Comparison of ENCODE assay signal across 17 cellular contexts in the genomic region with DNA sequence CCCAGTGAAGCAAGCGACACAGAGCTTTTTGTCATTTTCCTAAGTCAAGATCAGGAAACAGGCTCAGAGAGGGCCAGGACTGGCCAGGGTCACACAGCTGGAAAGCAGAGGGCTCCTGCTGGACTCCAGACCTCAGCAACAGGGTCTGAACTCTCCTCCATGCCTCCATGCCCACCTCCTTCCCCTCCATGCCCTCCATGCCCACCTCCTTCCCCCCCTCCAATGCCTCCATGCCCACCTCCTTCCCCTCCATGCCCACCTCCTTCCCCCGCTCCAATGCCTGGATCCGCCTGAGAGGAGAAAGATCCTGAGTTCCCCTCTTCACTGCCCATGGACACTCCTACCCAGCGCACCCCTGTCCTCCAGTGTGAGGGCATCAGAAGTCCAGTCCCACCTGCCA. TPM values are rescaled to one million over a fixed set of nuclear protein-coding genes. Genes with fewer than 3 reads are reported as not detected.
DNase-seq lines count a peak whose midpoint lies in the region; ATAC-seq and TF ChIP-seq lines count a peak whose summit lies in the region.
"Had no signal": no experiment of that assay in that cellular context is flagged by ENCODE, and none has a peak within 500 bp of the region (broad histone marks: within the 10 kb centered on the region; RNA-seq: fewer than 3 reads in every experiment).

No MANE protein-coding gene starts in this region.

- H3K27ac ChIP-seq in KOPT-K1 (ENCODE audit: low read depth, low read length, poor library complexity, severe bottlenecking), result peak overlapping the region; percentile 56
- no peak overlapping the region for H3K27ac ChIP-seq in lower lobe of right lung
- no peak overlapping the region for H3K27ac ChIP-seq in aorta (ENCODE audit: low read depth in 1 of 2, low read length in 2 of 2)
- no peak overlapping the region for H3K27ac ChIP-seq in naive thymus-derived CD4-positive, alpha-beta T cell (ENCODE audit: low read depth, low read length)
- H3K27ac ChIP-seq in ovary, result no peak overlapping the region
- H3K27ac ChIP-seq: HL-60 had no signal

- H3K9me3 Mint-ChIP-seq in stimulated activated naive CD8-positive, alpha-beta T cell treated with anti-CD3 and anti-CD28 coated beads, Interleukin-15, amount 100 ng/mL, for 72 hours, result no peaks in the 10 kb centered on the region
- peaks cover 0 to 4% (median 0%) of the 10 kb centered on the region in 11 donors for H3K9me3 Mint-ChIP-seq in naive thymus-derived CD4-positive, alpha-beta T cell
- H3K9me3 Mint-ChIP-seq: CD8-positive, alpha-beta T cell; H9 had no signal

- no peak overlapping the region for H3K27ac Mint-ChIP-seq in stimulated activated naive CD8-positive, alpha-beta T cell treated with anti-CD3 and anti-CD28 coated beads, Interleukin-15, amount 100 ng/mL, for 72 hours
- no peak overlapping the region for H3K27ac Mint-ChIP-seq in naive thymus-derived CD4-positive, alpha-beta T cell
- H3K27ac Mint-ChIP-seq: CD8-positive, alpha-beta T cell had no signal

- TF ChIP-seq CTCF in lower lobe of right lung (IDR thresholded peaks at IDR 0.05) (no peak), ovary (IDR thresholded peaks at IDR 0.05) (no peak)

- no peaks in the 10 kb centered on the region for H3K27me3 ChIP-seq in lower lobe of right lung (ENCODE audit: low read depth)
- no peaks in the 10 kb centered on the region for H3K27me3 ChIP-seq in aorta (ENCODE audit: control insufficient read depth in 1 of 2, insufficient read depth in 2 of 2, low read length in 1 of 2)
- H3K27me3 ChIP-seq in naive thymus-derived CD4-positive, alpha-beta T cell (ENCODE audit: control insufficient read depth in 2 of 2, insufficient read depth in 2 of 2, low read length in 2 of 2), result no peaks in the 10 kb centered on the region
- H3K27me3 ChIP-seq in ovary, result no peaks in the 10 kb centered on the region
- H3K27me3 ChIP-seq: BE2C had no signal

- H3K9me3 ChIP-seq in KOPT-K1 (ENCODE audit: insufficient read depth, low read length, poor library complexity, severe bottlenecking) (no peaks in the 10 kb centered on the region), lower lobe of right lung (no peaks in the 10 kb centered on the region), aorta (ENCODE audit: control insufficient read depth, low read length) (no peaks in the 10 kb centered on the region), ovary (no peaks in the 10 kb centered on the region)
- no peaks in the 10 kb centered on the region for H3K9me3 ChIP-seq in naive thymus-derived CD4-positive, alpha-beta T cell (ENCODE audit: control insufficient read depth in 2 of 3, low read length in 3 of 3)
- H3K9me3 ChIP-seq: BE2C had no signal

- no peaks in the 10 kb centered on the region for H3K4me1 ChIP-seq in lower lobe of right lung
- no peaks in the 10 kb centered on the region for H3K4me1 ChIP-seq in aorta (ENCODE audit: control insufficient read depth in 1 of 2, insufficient read depth in 2 of 2, low read length in 2 of 2)
- H3K4me1 ChIP-seq in naive thymus-derived CD4-positive, alpha-beta T cell (ENCODE audit: control insufficient read depth in 2 of 2, insufficient read depth in 2 of 2, low read length in 2 of 2), result no peaks in the 10 kb centered on the region
- no peaks in the 10 kb centered on the region for H3K4me1 ChIP-seq in ovary (ENCODE audit: insufficient read depth)
- H3K4me1 ChIP-seq: BE2C had no signal

- intact Hi-C loops in lower lobe of right lung (cut with DNase I), result no loop called here
- intact Hi-C loops in aorta (cut with DNase I), result no loop called here
- intact Hi-C loops in naive thymus-derived CD4-positive, alpha-beta T cell (cut with micrococcal nuclease), result no loop called here
- intact Hi-C loops in ovary (cut with DNase I), result loop anchor here in 1 of 4 donors (5.0 kb wide), 1 partner anchor 80 kb away; no protein-coding TSS in a partner anchor

- no peak for TF ChIP-seq EP300 in ovary (IDR thresholded peaks at IDR 0.05)

- H3K4me1 Mint-ChIP-seq in stimulated activated naive CD8-positive, alpha-beta T cell treated with anti-CD3 and anti-CD28 coated beads, Interleukin-15, amount 100 ng/mL, for 72 hours, result no peaks in the 10 kb centered on the region
- H3K4me1 Mint-ChIP-seq in naive thymus-derived CD4-positive, alpha-beta T cell, result peaks cover 0 to 7% (median 0%) of the 10 kb centered on the region in 7 donors

- peak; percentile 48 for ATAC-seq in stimulated activated naive CD8-positive, alpha-beta T cell treated with anti-CD3 and anti-CD28 coated beads, Interleukin-15, amount 100 ng/mL, for 72 hours
- ATAC-seq in stimulated activated naive CD8-positive, alpha-beta T cell treated with anti-CD3 and anti-CD28 coated beads, Interleukin-15, Interleukin-2, amounts not matched to agents 100 U/mL and 50 U/mL, for 24 hours, result no peak
- ATAC-seq in lower lobe of right lung (no peak), aorta (ENCODE audit: low FRiP score) (peak; percentile 85)
- no peak for ATAC-seq in naive thymus-derived CD4-positive, alpha-beta T cell
- ATAC-seq: CD8-positive, alpha-beta T cell; K562 had no signal

- TF ChIP-seq POLR2A in ovary (IDR thresholded peaks at IDR 0.05), result no peak

- no peaks in the 10 kb centered on the region for H3K36me3 Mint-ChIP-seq in naive thymus-derived CD4-positive, alpha-beta T cell
- H3K36me3 Mint-ChIP-seq: CD8-positive, alpha-beta T cell had no signal

- in situ Hi-C loops in G401 (cut with HindIII; ENCODE audit: low sequenced_read_pairs), result no loop called here

- CTCF ChIA-PET in naive thymus-derived CD4-positive, alpha-beta T cell (lab: Charles Lee), result interaction anchor here (0.6 kb wide), 1 partner anchor 1521 kb away, joined by 3 read pairs; no protein-coding TSS in a partner anchor

- DNase-seq in stimulated activated naive CD8-positive, alpha-beta T cell treated with anti-CD3 and anti-CD28 coated beads, Interleukin-15, amount 100 ng/mL, for 72 hours, result no peak
- no peak for DNase-seq in stimulated activated naive CD8-positive, alpha-beta T cell treated with anti-CD3 and anti-CD28 coated beads, Interleukin-15, Interleukin-2, amounts not matched to agents 100 U/mL and 50 U/mL, for 24 hours
- DNase-seq in lower lobe of right lung (peak; percentile 18), aorta (no peak), ovary (no peak), G401 (ENCODE audit: low spot score) (no peak)
- no peak for DNase-seq in naive thymus-derived CD4-positive, alpha-beta T cell
- DNase-seq: BE2C; Calu3; CD8-positive, alpha-beta T cell; DMS79 treated with DMSO at 0.1 percent for 48 hours; EL; H9; IMR-90 had no signal

- POLR2A ChIA-PET in naive thymus-derived CD4-positive, alpha-beta T cell (lab: Charles Lee), result no interaction called here

- H3K27me3 Mint-ChIP-seq in stimulated activated naive CD8-positive, alpha-beta T cell treated with anti-CD3 and anti-CD28 coated beads, Interleukin-15, amount 100 ng/mL, for 72 hours, result peaks cover 10% of the 10 kb centered on the region
- peaks cover 3 to 22% (median 16%) of the 10 kb centered on the region in 5 donors for H3K27me3 Mint-ChIP-seq in naive thymus-derived CD4-positive, alpha-beta T cell

- no peak overlapping the region for H3K4me3 Mint-ChIP-seq in stimulated activated naive CD8-positive, alpha-beta T cell treated with anti-CD3 and anti-CD28 coated beads, Interleukin-15, amount 100 ng/mL, for 72 hours
- no peak overlapping the region for H3K4me3 Mint-ChIP-seq in naive thymus-derived CD4-positive, alpha-beta T cell
- H3K4me3 Mint-ChIP-seq: CD8-positive, alpha-beta T cell; H9 had no signal

- no peaks in the 10 kb centered on the region for H3K36me3 ChIP-seq in KOPT-K1 (ENCODE audit: insufficient read depth, low read length)
- no peaks in the 10 kb centered on the region for H3K36me3 ChIP-seq in lower lobe of right lung
- no peaks in the 10 kb centered on the region for H3K36me3 ChIP-seq in aorta (ENCODE audit: control insufficient read depth in 1 of 2, insufficient read depth in 2 of 2, low read length in 1 of 2)
- no peaks in the 10 kb centered on the region for H3K36me3 ChIP-seq in naive thymus-derived CD4-positive, alpha-beta T cell (ENCODE audit: control insufficient read depth in 2 of 3, insufficient read depth in 3 of 3, low read length in 3 of 3)
- no peaks in the 10 kb centered on the region for H3K36me3 ChIP-seq in ovary
- H3K36me3 ChIP-seq: BE2C had no signal

- H3K4me3 ChIP-seq in lower lobe of right lung, result no peak overlapping the region
- no peak overlapping the region for H3K4me3 ChIP-seq in aorta (ENCODE audit: low read length in 2 of 2)
- no peak overlapping the region for H3K4me3 ChIP-seq in naive thymus-derived CD4-positive, alpha-beta T cell (ENCODE audit: low read length)
- H3K4me3 ChIP-seq in ovary, result no peak overlapping the region
- H3K4me3 ChIP-seq: K562 had no signal

- 97 to 98% methylated on average over 3 to 4 of the region's 4 CpGs for WGBS in aorta, 2 donors
- WGBS in ovary, 3 donors, result 96 to 98% (median 97%) methylated on average over 4 of the region's 4 CpGs

RNA-seq across cellular contexts. Expression of a gene that starts 51.3 kb away (rescaled TPM):
- total RNA-seq in lower lobe of right lung, result 54.2 TPM
- total RNA-seq in aorta, result 100 to 1,000 TPM; 105 to 113 TPM
- 100 to 1,000 TPM; 114 to 235 TPM for polyA plus RNA-seq in aorta
- total RNA-seq in naive thymus-derived CD4-positive, alpha-beta T cell, result 10 to 100 TPM; 29.6 to 47.0 (median 39.1) TPM
- 10 to 100 TPM; 78.9 to 80.0 TPM for polyA plus RNA-seq in naive thymus-derived CD4-positive, alpha-beta T cell
- 100 to 1,000 TPM in 2 of 7 donors, 10 to 100 TPM in 5; 76.5 to 125 (median 94.5) TPM for total RNA-seq in ovary
- polyA plus RNA-seq in ovary, result 100 to 1,000 TPM in 1 of 2 donors, 10 to 100 TPM in 1; 93.2 to 114 TPM
- 193 and 244 TPM in 2 replicates for total RNA-seq in G401 (2014; rRNA removed; shearing (Covaris generic))

Comparison
In these comparisons a context has a peak if more than half of its experiments do, and no peak if none do; other contexts are left out.
1. ATAC-seq: peak in stimulated activated naive CD8-positive, alpha-beta T cell treated with anti-CD3 and anti-CD28 coated beads, Interleukin-15, amount 100 ng/mL, for 72 hours (single experiment) and aorta (single experiment); none in stimulated activated naive CD8-positive, alpha-beta T cell treated with anti-CD3 and anti-CD28 coated beads, Interleukin-15, Interleukin-2, amounts not matched to agents 100 U/mL and 50 U/mL, for 24 hours (single experiment), lower lobe of right lung (0 of 2) and naive thymus-derived CD4-positive, alpha-beta T cell (single experiment).